In the genomic region with DNA sequence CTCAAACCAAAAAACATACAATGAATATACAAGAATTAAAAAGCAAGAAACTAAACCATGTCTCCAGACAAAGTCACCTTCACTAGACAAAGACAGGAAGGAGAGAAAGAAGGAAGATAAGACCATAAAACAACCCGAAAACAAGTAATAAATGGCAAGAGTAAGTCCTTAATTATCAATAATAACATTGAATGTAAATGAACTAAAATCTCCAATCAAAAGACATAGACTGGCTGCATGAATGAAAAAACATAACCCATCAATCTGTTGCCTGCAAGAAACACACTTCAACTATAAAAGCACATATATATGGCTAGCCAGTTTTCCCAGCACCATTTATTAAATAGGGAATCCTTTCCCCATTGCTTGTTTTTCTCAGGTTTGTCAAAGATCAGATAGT, we compare ENCODE assay signal across 34 cellular contexts.
"Had no signal": no experiment of that assay in that cellular context is flagged by ENCODE, and none has a peak within 500 bp of the region (broad histone marks: within the 10 kb centered on the region; RNA-seq: fewer than 3 reads in every experiment).

No MANE protein-coding gene starts in this region.

- DNase-seq: activated effector memory CD4-positive, alpha-beta T cell treated with anti-CD3 and anti-CD28 coated beads, Interleukin-2, amount 50 U/mL, for 16 hours; activated effector memory CD4-positive, alpha-beta T cell treated with Interleukin-2 at 50 U/mL for 16 hours; activated gamma-delta T cell; activated gamma-delta T cell treated with Interleukin-2 at 50 U/mL for 16 hours; activated naive CD4-positive, alpha-beta T cell; activated naive CD4-positive, alpha-beta T cell treated with anti-CD3 and anti-CD28 coated beads for 36 hours; activated naive CD4-positive, alpha-beta T cell treated with anti-CD3 and anti-CD28 coated beads, Interleukin-2, amount 10 ng/mL, durations not matched to agents 7 days and 5 days; activated naive CD4-positive, alpha-beta T cell treated with anti-CD3 and anti-CD28 coated beads, Interleukin-2, amount 50 U/mL, for 16 hours; activated naive CD4-positive, alpha-beta T cell treated with Interleukin-2 at 50 U/mL for 16 hours; activated naive CD8-positive, alpha-beta T cell treated with anti-CD3 and anti-CD28 coated beads for 36 hours; activated naive CD8-positive, alpha-beta T cell treated with anti-CD3 and anti-CD28 coated beads, Interleukin-2, amount 10 ng/mL, durations not matched to agents 7 days and 5 days; activated naive CD8-positive, alpha-beta T cell treated with anti-CD3 and anti-CD28 coated beads, Interleukin-2, amount 50 U/mL, for 24 hours; activated T-cell treated with anti-CD3 and anti-CD28 coated beads, Interleukin-2, amount 50 U/mL, for 1 hour; activated T-cell treated with anti-CD3 and anti-CD28 coated beads, Interleukin-2, amount 50 U/mL, for 24 hours; activated T-cell treated with anti-CD3 and anti-CD28 coated beads, Interleukin-2, amount 50 U/mL, for 4 hours; activated T-cell treated with anti-CD3 and anti-CD28 coated beads, Interleukin-2, amount 50 U/mL, for 48 hours; activated T-cell treated with anti-CD3 and anti-CD28 coated beads, Interleukin-2, amount 50 U/mL, for 72 hours; adrenal gland; amniotic stem cell; amygdala; anterior cingulate cortex; aorta; body of pancreas; brain microvascular endothelial cell; caudate nucleus; central memory CD4-positive, alpha-beta T cell; cerebellar nuclear complex had no signal

- H3K9me3 ChIP-seq: adrenal gland, body of pancreas had no signal

- H3K4me3 ChIP-seq: adrenal gland, ascending aorta, body of pancreas, breast epithelium, cardiac muscle cell had no signal

- H3K27ac ChIP-seq: adrenal gland, ascending aorta, body of pancreas, brain microvascular endothelial cell, breast epithelium, cardiac muscle cell had no signal

- H3K36me3 ChIP-seq: adrenal gland, ascending aorta, brain microvascular endothelial cell, breast epithelium, cardiac muscle cell had no signal

- H3K27me3 ChIP-seq: adrenal gland, ascending aorta, body of pancreas, brain microvascular endothelial cell, breast epithelium, cardiac muscle cell had no signal

- ATAC-seq: activated naive CD4-positive, alpha-beta T cell treated with anti-CD3 and anti-CD28 coated beads, Interleukin-2, amount 50 U/mL, for 72 hours; activated naive CD8-positive, alpha-beta T cell treated with anti-CD3 and anti-CD28 coated beads, Interleukin-2, amount 50 U/mL, for 24 hours; activated T-cell treated with anti-CD3 and anti-CD28 coated beads, Interleukin-2, amount 50 U/mL, for 4 hours; activated T-cell treated with anti-CD3 and anti-CD28 coated beads, Interleukin-2, amount 50 U/mL, for 72 hours; activated T-helper 17 cell treated with anti-CD3 and anti-CD28 coated beads, Interleukin-2, amount 50 U/mL, for 72 hours; body of pancreas had no signal

- H3K4me1 ChIP-seq: adrenal gland, ascending aorta, body of pancreas, breast epithelium had no signal

- FAIRE-seq: astrocyte, bronchial epithelial cell had no signal
